In genomic region chr1:224340711-224341384, GRCh38 we compare ENCODE assay signal across 8 cellular contexts. TPM values are rescaled to one million over a fixed set of nuclear protein-coding genes. Genes with fewer than 3 reads are reported as not detected.
A peak's percentile ranks its signal among the peaks of the same experiment; 100 is the strongest.
DNase-seq lines count a peak whose midpoint lies in the region; ATAC-seq and TF ChIP-seq lines count a peak whose summit lies in the region.

No MANE protein-coding gene starts in this region.

- DNase-seq in Right ventricle myocardium superior = peak; percentile 50
- DNase-seq in Right ventricle myocardium inferior (ENCODE audit: missing footprints) = no peak
- DNase-seq in NCI-H146 treated with DMSO at 0.1 percent for 48 hours (lab: John Stamatoyannopoulos, UW; ENCODE audit: unreplicated experiment) = peak; percentile 8
- no peak for DNase-seq in smooth muscle cell (lab: John Stamatoyannopoulos, UW; ENCODE audit: unreplicated experiment)
- no peak for DNase-seq in GF-D8 (lab: John Stamatoyannopoulos, UW)
- DNase-seq in Ammon's horn (ENCODE audit: low spot score) = no peak

- peak overlapping the region; percentile 98 for H2AFZ ChIP-seq in smooth muscle cell (ENCODE audit: low read depth)

- H3F3A ChIP-seq in smooth muscle cell (ENCODE audit: low read depth) = no peaks in the 10 kb centered on the region

- H3K27ac Mint-ChIP-seq in activated naive CD4-positive, alpha-beta T cell treated with anti-CD3 and anti-CD28 coated beads, Interleukin-2, amount 50 U/mL, for 24 hours = no peak overlapping the region

- peaks cover 7% of the 10 kb centered on the region for H3K4me1 ChIP-seq in iPS-18a (ENCODE audit: control insufficient read depth, low read depth, low read length)
- peaks cover 13% of the 10 kb centered on the region for H3K4me1 ChIP-seq in smooth muscle cell (ENCODE audit: low read depth)

- H3K9ac ChIP-seq in iPS-18a (ENCODE audit: low read length) (peak overlapping the region; percentile 64), smooth muscle cell (ENCODE audit: low read depth) (no peak overlapping the region)

- WGBS in smooth muscle cell (ENCODE audit: low lambda C conversion rate) = 8% methylated on average over 31 of the region's 31 CpGs

- no peaks in the 10 kb centered on the region for H3K27me3 Mint-ChIP-seq in activated naive CD4-positive, alpha-beta T cell treated with anti-CD3 and anti-CD28 coated beads, Interleukin-2, amount 50 U/mL, for 24 hours

- peaks cover 4% of the 10 kb centered on the region for H3K4me1 Mint-ChIP-seq in activated naive CD4-positive, alpha-beta T cell treated with anti-CD3 and anti-CD28 coated beads, Interleukin-2, amount 50 U/mL, for 24 hours

- no peaks in the 10 kb centered on the region for H4K20me1 ChIP-seq in smooth muscle cell (ENCODE audit: low read depth)

- no peaks in the 10 kb centered on the region for H3K36me3 Mint-ChIP-seq in activated naive CD4-positive, alpha-beta T cell treated with anti-CD3 and anti-CD28 coated beads, Interleukin-2, amount 50 U/mL, for 24 hours

- H3K4me3 ChIP-seq in iPS-18a (ENCODE audit: low read length) (peak overlapping the region; percentile 54), smooth muscle cell (peak overlapping the region; percentile 64)

- TF ChIP-seq CTCF in smooth muscle cell (IDR thresholded peaks at IDR 0.05; ENCODE audit: borderline replicate concordance, insufficient read depth, poor library complexity, severe bottlenecking) = no peak

- peak overlapping the region; percentile 49 for H3K27ac ChIP-seq in iPS-18a (ENCODE audit: low read length)
- H3K27ac ChIP-seq in smooth muscle cell (ENCODE audit: low read depth) = no peak overlapping the region

- H3K9me3 Mint-ChIP-seq in activated naive CD4-positive, alpha-beta T cell treated with anti-CD3 and anti-CD28 coated beads, Interleukin-2, amount 50 U/mL, for 24 hours = no peaks in the 10 kb centered on the region

- intact Hi-C loops in Right ventricle myocardium superior (cut with DNase I) (no loop called here), Right ventricle myocardium inferior (cut with DNase I) (no loop called here)

- peak overlapping the region; percentile 99 for H3K4me2 ChIP-seq in smooth muscle cell

- H3K79me2 ChIP-seq in smooth muscle cell (ENCODE audit: low read depth) = no peaks in the 10 kb centered on the region

- H3K9me3 ChIP-seq in iPS-18a (ENCODE audit: control insufficient read depth, low read depth, low read length) (peaks cover 14% of the 10 kb centered on the region), smooth muscle cell (replicated peaks; ENCODE audit: low read depth) (no peaks in the 10 kb centered on the region)

- no peaks in the 10 kb centered on the region for H3K36me3 ChIP-seq in iPS-18a (ENCODE audit: control insufficient read depth, low read depth, low read length)
- no peaks in the 10 kb centered on the region for H3K36me3 ChIP-seq in smooth muscle cell (ENCODE audit: low read depth)

- H3K27me3 ChIP-seq in iPS-18a (ENCODE audit: control insufficient read depth, insufficient read depth, low read length) (no peaks in the 10 kb centered on the region), smooth muscle cell (ENCODE audit: low read depth) (no peaks in the 10 kb centered on the region)

- peak overlapping the region; percentile 72 for H3K4me3 Mint-ChIP-seq in activated naive CD4-positive, alpha-beta T cell treated with anti-CD3 and anti-CD28 coated beads, Interleukin-2, amount 50 U/mL, for 24 hours

- peak; percentile 31 for ATAC-seq in Right ventricle myocardium superior (ENCODE audit: poor library complexity)
- ATAC-seq in Right ventricle myocardium inferior = no peak

RNA-seq across cellular contexts. Expression of gene NVL, which starts 10.9 kb away (rescaled TPM):
- total RNA-seq in Right ventricle myocardium superior = 8.4 TPM
- 8.3 TPM for total RNA-seq in Right ventricle myocardium inferior
- total RNA-seq in smooth muscle cell = 22.1 and 35.4 TPM in 2 replicates
- polyA plus RNA-seq in smooth muscle cell = 17.3 and 18.4 TPM in 2 replicates

RNA-seq across cellular contexts. Expression of gene CNIH4, which starts 15.8 kb away (rescaled TPM):
- total RNA-seq in Right ventricle myocardium superior (28.9 TPM), Right ventricle myocardium inferior (31.5 TPM), smooth muscle cell (61.4 and 69.5 TPM in 2 replicates)
- 121 and 125 TPM in 2 replicates for polyA plus RNA-seq in smooth muscle cell

Comparison
In these comparisons a context has a peak if more than half of its experiments do, and no peak if none do; other contexts are left out.
1. DNase-seq: peak in Right ventricle myocardium superior (single experiment) and NCI-H146 treated with DMSO at 0.1 percent for 48 hours (single experiment); none in Right ventricle myocardium inferior (single experiment), smooth muscle cell (single experiment), GF-D8 (single experiment) and Ammon's horn (single experiment).